In genomic region chr1:160607051-160608032, GRCh38 we compare ENCODE assay signal across 8 cellular contexts.
DNase-seq lines count a peak whose midpoint lies in the region; ATAC-seq and TF ChIP-seq lines count a peak whose summit lies in the region.

No MANE protein-coding gene starts in this region.

- peak; percentile 74 for DNase-seq in AG08395 (ENCODE audit: low spot score)
- peak; percentile 38 for DNase-seq in NCI-H1092 treated with DMSO at 0.1 percent for 48 hours (lab: John Stamatoyannopoulos, UW)
- peak; percentile 95 for DNase-seq in SKM-1 treated with dmso at 0.1 percent for 144 hours (lab: John Stamatoyannopoulos, UW; ENCODE audit: unreplicated experiment)
- DNase-seq in brain microvascular endothelial cell, result peak; percentile 78
- peak; percentile 78 for DNase-seq in iPS-NIHi7 (ENCODE audit: extremely low spot score)
- peak; percentile 57 for DNase-seq in stimulated activated CD8-positive, alpha-beta memory T cell treated with anti-CD3 and anti-CD28 coated beads, Interleukin-4, amount 100 ng/mL, for 48 hours

- H3K4me3 ChIP-seq in GM12875 (ENCODE audit: low read depth, low read length), result no peak overlapping the region
- no peak overlapping the region for H3K4me3 ChIP-seq in brain microvascular endothelial cell (ENCODE audit: low read depth, low read length)

- TF ChIP-seq CTCF in GM12875 (IDR thresholded peaks at IDR 0.05; ENCODE audit: borderline replicate concordance, insufficient read depth, low read depth, low read length), result peak; percentile 55; the same call in 1 of the 2 replicates
- peak; percentile 74 for TF ChIP-seq CTCF in brain microvascular endothelial cell (IDR thresholded peaks at IDR 0.05; ENCODE audit: low read depth, low read length, missing control alignments)

- peaks cover 10% of the 10 kb centered on the region for H3K27me3 ChIP-seq in brain microvascular endothelial cell (replicated peaks)

- no peaks in the 10 kb centered on the region for H3K36me3 ChIP-seq in brain microvascular endothelial cell (replicated peaks)

- in situ Hi-C loops in brain microvascular endothelial cell (cut with HindIII; ENCODE audit: low pct_ligation_motif_present, low sequenced_read_pairs), result no loop called here

- ATAC-seq in HG02759 (IDR thresholded peaks at IDR 0.05; ENCODE audit: unreplicated experiment), result peak; percentile 59

- no peak overlapping the region for H3K27ac ChIP-seq in brain microvascular endothelial cell

Comparison
In these comparisons a context has a peak if more than half of its experiments do, and no peak if none do; other contexts are left out.
1. DNase-seq: peak in every context shown above with its lines; median percentile 95 in SKM-1 treated with dmso at 0.1 percent for 144 hours; 78 in brain microvascular endothelial cell; 78 in iPS-NIHi7; 74 in AG08395; 57 in stimulated activated CD8-positive, alpha-beta memory T cell treated with anti-CD3 and anti-CD28 coated beads, Interleukin-4, amount 100 ng/mL, for 48 hours; 38 in NCI-H1092 treated with DMSO at 0.1 percent for 48 hours.